In genomic region chr5:20476016-20476415, GRCh38 we compare ENCODE assay signal across 24 cellular contexts.
"Had no signal": no experiment of that assay in that cellular context is flagged by ENCODE, and none has a peak within 500 bp of the region (broad histone marks: within the 10 kb centered on the region; RNA-seq: fewer than 3 reads in every experiment).

No MANE protein-coding gene starts in this region.

- H3K4me3 ChIP-seq: PC-9 had no signal

- H3K27me3 ChIP-seq: brain microvascular endothelial cell had no signal

- ATAC-seq: activated T-cell treated with anti-CD3 and anti-CD28 coated beads, Interleukin-2, amount 50 U/mL, for 4 hours; activated T-helper 17 cell treated with anti-CD3 and anti-CD28 coated beads, Interleukin-2, amount 50 U/mL, for 72 hours; T-helper 17 cell had no signal

- H3K27me3 Mint-ChIP-seq: activated B cell treated with CpG ODN at 0.5 μM for 24 hours; activated CD4-positive, alpha-beta T cell treated with anti-CD3 and anti-CD28 coated beads, Interleukin-2, amount 10 ng/mL, durations not matched to agents 24 days and 14 days; activated naive CD4-positive, alpha-beta T cell treated with anti-CD3 and anti-CD28 coated beads, Interleukin-2, amount 10 ng/mL, durations not matched to agents 7 days and 5 days; activated naive CD8-positive, alpha-beta T cell treated with anti-CD3 and anti-CD28 coated beads for 36 hours; activated T-helper 17 cell treated with anti-CD3 and anti-CD28 coated beads, Interleukin-2, amount 50 U/mL, for 72 hours; T-helper 17 cell had no signal

- DNase-seq: activated B cell treated with CpG ODN at 0.5 μM for 24 hours; activated CD4-positive, alpha-beta T cell treated with anti-CD3 and anti-CD28 coated beads for 1 hour; activated CD4-positive, alpha-beta T cell treated with anti-CD3 and anti-CD28 coated beads, Interleukin-2, amount 10 ng/mL, durations not matched to agents 24 days and 14 days; activated CD4-positive, alpha-beta T cell treated with anti-CD3 and anti-CD28 coated beads, Interleukin-2, amount 50 U/mL, for 48 hours; activated CD8-positive, alpha-beta memory T cell treated with anti-CD3 and anti-CD28 coated beads for 24 hours; activated gamma-delta T cell; activated naive CD4-positive, alpha-beta T cell treated with anti-CD3 and anti-CD28 coated beads, Interleukin-2, amount 10 ng/mL, durations not matched to agents 7 days and 5 days; activated naive CD8-positive, alpha-beta T cell treated with anti-CD3 and anti-CD28 coated beads for 36 hours; activated T-cell treated with anti-CD3 and anti-CD28 coated beads, Interleukin-2, amount 50 U/mL, for 4 hours; anterior cingulate cortex; brain microvascular endothelial cell; cerebellar nuclear complex; MM.1S; NCI-H1105 treated with DMSO at 0.1 percent for 48 hours; NCI-H146; NCI-H187 treated with DMSO at 0.1 percent for 48 hours; NCI-H2081 treated with DMSO at 0.1 percent for 48 hours; NCI-H446; NCI-H524; PC-9; SIG-M5; T-helper 17 cell; T-helper 9 cell had no signal

- H2AFZ ChIP-seq: PC-9 had no signal

- H3K36me3 ChIP-seq: brain microvascular endothelial cell had no signal

- H3K4me2 ChIP-seq: PC-9 had no signal

- H3K4me1 Mint-ChIP-seq: activated B cell treated with CpG ODN at 0.5 μM for 24 hours; activated CD4-positive, alpha-beta T cell treated with anti-CD3 and anti-CD28 coated beads, Interleukin-2, amount 10 ng/mL, durations not matched to agents 24 days and 14 days; activated naive CD4-positive, alpha-beta T cell treated with anti-CD3 and anti-CD28 coated beads, Interleukin-2, amount 10 ng/mL, durations not matched to agents 7 days and 5 days; activated naive CD8-positive, alpha-beta T cell treated with anti-CD3 and anti-CD28 coated beads for 36 hours; activated T-helper 17 cell treated with anti-CD3 and anti-CD28 coated beads, Interleukin-2, amount 50 U/mL, for 72 hours; T-helper 17 cell had no signal

- H3K36me3 Mint-ChIP-seq: activated naive CD4-positive, alpha-beta T cell treated with anti-CD3 and anti-CD28 coated beads, Interleukin-2, amount 10 ng/mL, durations not matched to agents 7 days and 5 days; activated naive CD8-positive, alpha-beta T cell treated with anti-CD3 and anti-CD28 coated beads for 36 hours had no signal

- H3K27ac ChIP-seq: brain microvascular endothelial cell, PC-9 had no signal

- H3K4me3 Mint-ChIP-seq: activated B cell treated with CpG ODN at 0.5 μM for 24 hours; activated CD4-positive, alpha-beta T cell treated with anti-CD3 and anti-CD28 coated beads, Interleukin-2, amount 10 ng/mL, durations not matched to agents 24 days and 14 days; activated naive CD4-positive, alpha-beta T cell treated with anti-CD3 and anti-CD28 coated beads, Interleukin-2, amount 10 ng/mL, durations not matched to agents 7 days and 5 days; activated naive CD8-positive, alpha-beta T cell treated with anti-CD3 and anti-CD28 coated beads for 36 hours; activated T-cell treated with anti-CD3 and anti-CD28 coated beads, Interleukin-2, amount 50 U/mL, for 4 hours; activated T-helper 17 cell treated with anti-CD3 and anti-CD28 coated beads, Interleukin-2, amount 50 U/mL, for 72 hours; T-helper 17 cell had no signal

- H3K27ac Mint-ChIP-seq: activated B cell treated with CpG ODN at 0.5 μM for 24 hours; activated CD4-positive, alpha-beta T cell treated with anti-CD3 and anti-CD28 coated beads, Interleukin-2, amount 10 ng/mL, durations not matched to agents 24 days and 14 days; activated naive CD4-positive, alpha-beta T cell treated with anti-CD3 and anti-CD28 coated beads, Interleukin-2, amount 10 ng/mL, durations not matched to agents 7 days and 5 days; activated naive CD8-positive, alpha-beta T cell treated with anti-CD3 and anti-CD28 coated beads for 36 hours; activated T-helper 17 cell treated with anti-CD3 and anti-CD28 coated beads, Interleukin-2, amount 50 U/mL, for 72 hours; T-helper 17 cell had no signal
